ENCODE assay signal across 1 cellular context in genomic region chr18:63407734-63408133, GRCh38.
TF ChIP-seq lines count a peak whose summit lies in the region.

No MANE protein-coding gene starts in this region.

TF ChIP-seq in GM23338, 12 proteins besides CTCF, POLR2A, EP300 and RAD21 (continued from another document):
- TF ChIP-seq, protein P1, sequence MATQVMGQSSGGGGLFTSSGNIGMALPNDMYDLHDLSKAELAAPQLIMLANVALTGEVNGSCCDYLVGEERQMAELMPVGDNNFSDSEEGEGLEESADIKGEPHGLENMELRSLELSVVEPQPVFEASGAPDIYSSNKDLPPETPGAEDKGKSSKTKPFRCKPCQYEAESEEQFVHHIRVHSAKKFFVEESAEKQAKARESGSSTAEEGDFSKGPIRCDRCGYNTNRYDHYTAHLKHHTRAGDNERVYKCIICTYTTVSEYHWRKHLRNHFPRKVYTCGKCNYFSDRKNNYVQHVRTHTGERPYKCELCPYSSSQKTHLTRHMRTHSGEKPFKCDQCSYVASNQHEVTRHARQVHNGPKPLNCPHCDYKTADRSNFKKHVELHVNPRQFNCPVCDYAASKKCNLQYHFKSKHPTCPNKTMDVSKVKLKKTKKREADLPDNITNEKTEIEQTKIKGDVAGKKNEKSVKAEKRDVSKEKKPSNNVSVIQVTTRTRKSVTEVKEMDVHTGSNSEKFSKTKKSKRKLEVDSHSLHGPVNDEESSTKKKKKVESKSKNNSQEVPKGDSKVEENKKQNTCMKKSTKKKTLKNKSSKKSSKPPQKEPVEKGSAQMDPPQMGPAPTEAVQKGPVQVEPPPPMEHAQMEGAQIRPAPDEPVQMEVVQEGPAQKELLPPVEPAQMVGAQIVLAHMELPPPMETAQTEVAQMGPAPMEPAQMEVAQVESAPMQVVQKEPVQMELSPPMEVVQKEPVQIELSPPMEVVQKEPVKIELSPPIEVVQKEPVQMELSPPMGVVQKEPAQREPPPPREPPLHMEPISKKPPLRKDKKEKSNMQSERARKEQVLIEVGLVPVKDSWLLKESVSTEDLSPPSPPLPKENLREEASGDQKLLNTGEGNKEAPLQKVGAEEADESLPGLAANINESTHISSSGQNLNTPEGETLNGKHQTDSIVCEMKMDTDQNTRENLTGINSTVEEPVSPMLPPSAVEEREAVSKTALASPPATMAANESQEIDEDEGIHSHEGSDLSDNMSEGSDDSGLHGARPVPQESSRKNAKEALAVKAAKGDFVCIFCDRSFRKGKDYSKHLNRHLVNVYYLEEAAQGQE (IDR thresholded peaks at IDR 0.05; ENCODE audit: unreplicated experiment), result no peak
- TF ChIP-seq, protein P2, sequence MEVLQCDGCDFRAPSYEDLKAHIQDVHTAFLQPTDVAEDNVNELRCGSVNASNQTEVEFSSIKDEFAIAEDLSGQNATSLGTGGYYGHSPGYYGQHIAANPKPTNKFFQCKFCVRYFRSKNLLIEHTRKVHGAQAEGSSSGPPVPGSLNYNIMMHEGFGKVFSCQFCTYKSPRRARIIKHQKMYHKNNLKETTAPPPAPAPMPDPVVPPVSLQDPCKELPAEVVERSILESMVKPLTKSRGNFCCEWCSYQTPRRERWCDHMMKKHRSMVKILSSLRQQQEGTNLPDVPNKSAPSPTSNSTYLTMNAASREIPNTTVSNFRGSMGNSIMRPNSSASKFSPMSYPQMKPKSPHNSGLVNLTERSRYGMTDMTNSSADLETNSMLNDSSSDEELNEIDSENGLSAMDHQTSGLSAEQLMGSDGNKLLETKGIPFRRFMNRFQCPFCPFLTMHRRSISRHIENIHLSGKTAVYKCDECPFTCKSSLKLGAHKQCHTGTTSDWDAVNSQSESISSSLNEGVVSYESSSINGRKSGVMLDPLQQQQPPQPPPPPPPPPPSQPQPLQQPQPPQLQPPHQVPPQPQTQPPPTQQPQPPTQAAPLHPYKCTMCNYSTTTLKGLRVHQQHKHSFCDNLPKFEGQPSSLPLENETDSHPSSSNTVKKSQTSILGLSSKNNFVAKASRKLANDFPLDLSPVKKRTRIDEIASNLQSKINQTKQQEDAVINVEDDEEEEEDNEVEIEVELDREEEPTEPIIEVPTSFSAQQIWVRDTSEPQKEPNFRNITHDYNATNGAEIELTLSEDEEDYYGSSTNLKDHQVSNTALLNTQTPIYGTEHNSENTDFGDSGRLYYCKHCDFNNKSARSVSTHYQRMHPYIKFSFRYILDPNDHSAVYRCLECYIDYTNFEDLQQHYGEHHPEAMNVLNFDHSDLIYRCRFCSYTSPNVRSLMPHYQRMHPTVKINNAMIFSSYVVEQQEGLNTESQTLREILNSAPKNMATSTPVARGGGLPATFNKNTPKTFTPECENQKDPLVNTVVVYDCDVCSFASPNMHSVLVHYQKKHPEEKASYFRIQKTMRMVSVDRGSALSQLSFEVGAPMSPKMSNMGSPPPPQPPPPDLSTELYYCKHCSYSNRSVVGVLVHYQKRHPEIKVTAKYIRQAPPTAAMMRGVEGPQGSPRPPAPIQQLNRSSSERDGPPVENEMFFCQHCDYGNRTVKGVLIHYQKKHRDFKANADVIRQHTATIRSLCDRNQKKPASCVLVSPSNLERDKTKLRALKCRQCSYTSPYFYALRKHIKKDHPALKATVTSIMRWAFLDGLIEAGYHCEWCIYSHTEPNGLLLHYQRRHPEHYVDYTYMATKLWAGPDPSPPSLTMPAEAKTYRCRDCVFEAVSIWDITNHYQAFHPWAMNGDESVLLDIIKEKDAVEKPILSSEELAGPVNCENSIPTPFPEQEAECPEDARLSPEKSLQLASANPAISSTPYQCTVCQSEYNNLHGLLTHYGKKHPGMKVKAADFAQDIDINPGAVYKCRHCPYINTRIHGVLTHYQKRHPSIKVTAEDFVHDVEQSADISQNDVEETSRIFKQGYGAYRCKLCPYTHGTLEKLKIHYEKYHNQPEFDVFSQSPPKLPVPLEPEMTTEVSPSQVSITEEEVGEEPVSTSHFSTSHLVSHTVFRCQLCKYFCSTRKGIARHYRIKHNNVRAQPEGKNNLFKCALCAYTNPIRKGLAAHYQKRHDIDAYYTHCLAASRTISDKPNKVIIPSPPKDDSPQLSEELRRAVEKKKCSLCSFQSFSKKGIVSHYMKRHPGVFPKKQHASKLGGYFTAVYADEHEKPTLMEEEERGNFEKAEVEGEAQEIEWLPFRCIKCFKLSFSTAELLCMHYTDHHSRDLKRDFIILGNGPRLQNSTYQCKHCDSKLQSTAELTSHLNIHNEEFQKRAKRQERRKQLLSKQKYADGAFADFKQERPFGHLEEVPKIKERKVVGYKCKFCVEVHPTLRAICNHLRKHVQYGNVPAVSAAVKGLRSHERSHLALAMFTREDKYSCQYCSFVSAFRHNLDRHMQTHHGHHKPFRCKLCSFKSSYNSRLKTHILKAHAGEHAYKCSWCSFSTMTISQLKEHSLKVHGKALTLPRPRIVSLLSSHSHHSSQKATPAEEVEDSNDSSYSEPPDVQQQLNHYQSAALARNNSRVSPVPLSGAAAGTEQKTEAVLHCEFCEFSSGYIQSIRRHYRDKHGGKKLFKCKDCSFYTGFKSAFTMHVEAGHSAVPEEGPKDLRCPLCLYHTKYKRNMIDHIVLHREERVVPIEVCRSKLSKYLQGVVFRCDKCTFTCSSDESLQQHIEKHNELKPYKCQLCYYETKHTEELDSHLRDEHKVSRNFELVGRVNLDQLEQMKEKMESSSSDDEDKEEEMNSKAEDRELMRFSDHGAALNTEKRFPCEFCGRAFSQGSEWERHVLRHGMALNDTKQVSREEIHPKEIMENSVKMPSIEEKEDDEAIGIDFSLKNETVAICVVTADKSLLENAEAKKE (CRISPR knock-in tag; IDR thresholded peaks at IDR 0.05), result no peak
- TF ChIP-seq CREB1 (CRISPR knock-in tag; IDR thresholded peaks at IDR 0.05; ENCODE audit: low read depth), result no peak
- TF ChIP-seq ETS1 (IDR thresholded peaks at IDR 0.05), result no peak
- TF ChIP-seq JUNB (IDR thresholded peaks at IDR 0.05; ENCODE audit: unreplicated experiment), result no peak
